In genomic region chr15:96484830-96485229, GRCh38 we compare ENCODE assay signal across 1 cellular context.
TF ChIP-seq lines count a peak whose summit lies in the region.

No MANE protein-coding gene starts in this region.

TF ChIP-seq in K562, 482 proteins besides CTCF, POLR2A, EP300 and RAD21 (continued from another document):
- TF ChIP-seq MGA (IDR thresholded peaks at IDR 0.05) (no peak), CREBBP (IDR thresholded peaks at IDR 0.05; ENCODE audit: low read depth, low read length) (no peak), RCOR1 (IDR thresholded peaks at IDR 0.05; ENCODE audit: borderline replicate concordance in 1 of 2, low read depth in 2 of 2, low read length in 2 of 2) (peak; percentile 73 to 78; a peak in 3 of 4 replicates), CBFA2T2 (conservative IDR thresholded peaks at IDR 0.05) (0 out of 2 replicates have a peak, but pooled peaks have one; percentile 38), CBFA2T3 (IDR thresholded peaks at IDR 0.05) (peak; percentile 67), KDM1A (IDR thresholded peaks at IDR 0.05) (peak; percentile 95 to 96), SPI1 (IDR thresholded peaks at IDR 0.05; ENCODE audit: borderline replicate concordance, low read depth, low read length) (0 out of 2 replicates have a peak, but pooled peaks have one; percentile 23), ETV6 (IDR thresholded peaks at IDR 0.05; ENCODE audit: borderline replicate concordance in 1 of 2, low read depth in 2 of 2, low read length in 1 of 2) (peak in 1 of 2 experiments; percentile 83; a peak in 1 of 4 replicates), ETV6 (CRISPR knock-in tag; IDR thresholded peaks at IDR 0.05; ENCODE audit: borderline replicate concordance) (no peak), SIN3B (IDR thresholded peaks at IDR 0.05; ENCODE audit: low read depth) (no peak), TEAD4 (IDR thresholded peaks at IDR 0.05; ENCODE audit: low read length) (peak; percentile 48), TEAD4 (CRISPR knock-in tag; IDR thresholded peaks at IDR 0.05; ENCODE audit: borderline replicate concordance) (no peak)
- TF ChIP-seq, protein P1, sequence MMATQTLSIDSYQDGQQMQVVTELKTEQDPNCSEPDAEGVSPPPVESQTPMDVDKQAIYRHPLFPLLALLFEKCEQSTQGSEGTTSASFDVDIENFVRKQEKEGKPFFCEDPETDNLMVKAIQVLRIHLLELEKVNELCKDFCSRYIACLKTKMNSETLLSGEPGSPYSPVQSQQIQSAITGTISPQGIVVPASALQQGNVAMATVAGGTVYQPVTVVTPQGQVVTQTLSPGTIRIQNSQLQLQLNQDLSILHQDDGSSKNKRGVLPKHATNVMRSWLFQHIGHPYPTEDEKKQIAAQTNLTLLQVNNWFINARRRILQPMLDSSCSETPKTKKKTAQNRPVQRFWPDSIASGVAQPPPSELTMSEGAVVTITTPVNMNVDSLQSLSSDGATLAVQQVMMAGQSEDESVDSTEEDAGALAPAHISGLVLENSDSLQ (IDR thresholded peaks at IDR 0.05): peak; percentile 40; the same call in 1 of the 2 replicates
- TF ChIP-seq, protein P2, sequence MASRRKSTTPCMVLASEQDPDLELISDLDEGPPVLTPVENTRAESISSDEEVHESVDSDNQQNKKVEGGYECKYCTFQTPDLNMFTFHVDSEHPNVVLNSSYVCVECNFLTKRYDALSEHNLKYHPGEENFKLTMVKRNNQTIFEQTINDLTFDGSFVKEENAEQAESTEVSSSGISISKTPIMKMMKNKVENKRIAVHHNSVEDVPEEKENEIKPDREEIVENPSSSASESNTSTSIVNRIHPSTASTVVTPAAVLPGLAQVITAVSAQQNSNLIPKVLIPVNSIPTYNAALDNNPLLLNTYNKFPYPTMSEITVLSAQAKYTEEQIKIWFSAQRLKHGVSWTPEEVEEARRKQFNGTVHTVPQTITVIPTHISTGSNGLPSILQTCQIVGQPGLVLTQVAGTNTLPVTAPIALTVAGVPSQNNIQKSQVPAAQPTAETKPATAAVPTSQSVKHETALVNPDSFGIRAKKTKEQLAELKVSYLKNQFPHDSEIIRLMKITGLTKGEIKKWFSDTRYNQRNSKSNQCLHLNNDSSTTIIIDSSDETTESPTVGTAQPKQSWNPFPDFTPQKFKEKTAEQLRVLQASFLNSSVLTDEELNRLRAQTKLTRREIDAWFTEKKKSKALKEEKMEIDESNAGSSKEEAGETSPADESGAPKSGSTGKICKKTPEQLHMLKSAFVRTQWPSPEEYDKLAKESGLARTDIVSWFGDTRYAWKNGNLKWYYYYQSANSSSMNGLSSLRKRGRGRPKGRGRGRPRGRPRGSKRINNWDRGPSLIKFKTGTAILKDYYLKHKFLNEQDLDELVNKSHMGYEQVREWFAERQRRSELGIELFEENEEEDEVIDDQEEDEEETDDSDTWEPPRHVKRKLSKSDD (conservative IDR thresholded peaks at IDR 0.05; ENCODE audit: low read length): no peak
